ENCODE assay signal across 14 cellular contexts in the genomic region with DNA sequence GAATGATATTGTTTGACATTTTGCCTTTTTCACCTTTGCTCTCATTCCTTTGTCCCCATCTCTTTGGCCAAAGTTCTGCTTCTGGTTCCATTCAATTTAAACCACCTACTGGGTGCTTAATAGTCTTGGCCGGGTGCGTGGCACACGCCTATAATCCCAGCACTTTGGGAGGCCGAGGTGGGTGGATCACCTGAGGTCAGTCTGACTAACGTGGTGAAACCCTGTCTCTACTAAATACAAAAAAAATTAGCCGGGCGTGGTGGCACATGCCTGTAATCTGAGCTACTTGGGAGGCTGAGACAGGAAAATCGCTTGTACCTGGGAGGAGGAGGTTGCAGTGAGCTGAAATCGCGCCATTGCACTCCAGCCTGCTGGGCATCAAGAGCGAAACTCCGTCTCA. TPM values are rescaled to one million over a fixed set of nuclear protein-coding genes. Genes with fewer than 3 reads are reported as not detected.
A peak's percentile ranks its signal among the peaks of the same experiment; 100 is the strongest.
DNase-seq lines count a peak whose midpoint lies in the region; ATAC-seq, FAIRE-seq and TF ChIP-seq lines count a peak whose summit lies in the region.
"Not testable (repeated sequence)": the region's sequence is repeated elsewhere in the genome, so short reads cannot be mapped to it uniquely, and the experiment has no call there.
"Had no signal": no experiment of that assay in that cellular context is flagged by ENCODE, and none has a peak within 500 bp of the region (broad histone marks: within the 10 kb centered on the region; RNA-seq: fewer than 3 reads in every experiment).

No MANE protein-coding gene starts in this region.

- ATAC-seq in T-cell (replicated peaks in 1 of 4); activated T-helper 17 cell treated with anti-CD3 and anti-CD28 coated beads, Interleukin-2, amount 50 U/mL, for 72 hours (replicated peaks): not testable (repeated sequence)

- POLR2A ChIA-PET in T-cell (lab: Charles Lee), result interaction anchor here in 1 of 2 donors (0.7 kb wide), 1 partner anchor 77 kb away, joined by 3 read pairs; no protein-coding TSS in a partner anchor

- H3K4me1 Mint-ChIP-seq in IgD-negative memory B cell, result peaks cover 16 to 22% (median 19%) of the 10 kb centered on the region in 3 donors
- peaks cover 29 to 47% (median 35%) of the 10 kb centered on the region in 3 donors for H3K4me1 Mint-ChIP-seq in T-cell
- H3K4me1 Mint-ChIP-seq in activated T-helper 17 cell treated with anti-CD3 and anti-CD28 coated beads, Interleukin-2, amount 50 U/mL, for 72 hours, result peaks cover 40% of the 10 kb centered on the region
- peaks cover 25 to 30% of the 10 kb centered on the region in 2 donors for H3K4me1 Mint-ChIP-seq in immature natural killer cell
- peaks cover 15% of the 10 kb centered on the region for H3K4me1 Mint-ChIP-seq in nephron
- peaks cover 24% of the 10 kb centered on the region for H3K4me1 Mint-ChIP-seq in type B pancreatic cell (ENCODE audit: unreplicated experiment)

- not testable (repeated sequence) for H3K4me3 ChIP-seq in bronchial epithelial cell (ENCODE audit: low read depth, low read length)

- H3K27ac Mint-ChIP-seq in IgD-negative memory B cell (peak overlapping the region in 2 of 3 donors; percentile 53 to 92), T-cell (peak overlapping the region; percentile 39 to 41), immature natural killer cell (peak overlapping the region in 5 of 6 donors; percentile 32 to 92 (median 84)), nephron (peak overlapping the region in 1 of 3 experiments; percentile 94), type B pancreatic cell (peak overlapping the region; percentile 98)
- H3K27ac Mint-ChIP-seq in activated T-helper 17 cell treated with anti-CD3 and anti-CD28 coated beads, Interleukin-2, amount 50 U/mL, for 72 hours, result peak overlapping the region; percentile 92

- not testable (repeated sequence) for DNase-seq in T-cell; immature natural killer cell; type B pancreatic cell (ENCODE audit: extremely low spot score, unreplicated experiment)
- peak; percentile 78 for DNase-seq in bronchial epithelial cell (ENCODE audit: low read depth)

- TF ChIP-seq CTCF in C4-2B (conservative IDR thresholded peaks at IDR 0.05); bronchial epithelial cell (IDR thresholded peaks at IDR 0.05; ENCODE audit: insufficient read depth, low read length, severe bottlenecking); nephron (IDR thresholded peaks at IDR 0.05; ENCODE audit: unreplicated experiment in 3 of 3); type B pancreatic cell (conservative IDR thresholded peaks at IDR 0.05): not testable (repeated sequence)

- H3K4me3 Mint-ChIP-seq in IgD-negative memory B cell (peak overlapping the region in 3 of 4 donors; percentile 67 to 91 (median 79)), T-cell (peak overlapping the region; percentile 34 to 94 (median 92)), immature natural killer cell (peak overlapping the region in 4 of 5 donors; percentile 26 to 94 (median 72)), nephron (peak overlapping the region; percentile 44 to 63 (median 53)), type B pancreatic cell (peak overlapping the region; percentile 93)
- H3K4me3 Mint-ChIP-seq in activated T-helper 17 cell treated with anti-CD3 and anti-CD28 coated beads, Interleukin-2, amount 50 U/mL, for 72 hours, result peak overlapping the region; percentile 95

- H3K36me3 Mint-ChIP-seq in IgD-negative memory B cell; T-cell; immature natural killer cell; nephron (ENCODE audit: low read depth); type B pancreatic cell: not testable (repeated sequence)
- H3K36me3 Mint-ChIP-seq in activated T-helper 17 cell treated with anti-CD3 and anti-CD28 coated beads, Interleukin-2, amount 50 U/mL, for 72 hours (ENCODE audit: low read depth), result peaks cover 49% of the 10 kb centered on the region

- not testable (repeated sequence) for H3K36me3 ChIP-seq in bronchial epithelial cell (ENCODE audit: control insufficient read depth, insufficient read depth, low read length)

- FAIRE-seq in bronchial epithelial cell (lab: Jason Lieb, UNC), result not testable (repeated sequence)

- H3K9me3 Mint-ChIP-seq in IgD-negative memory B cell; T-cell; activated T-helper 17 cell treated with anti-CD3 and anti-CD28 coated beads, Interleukin-2, amount 50 U/mL, for 72 hours; immature natural killer cell; nephron; type B pancreatic cell: not testable (repeated sequence)

- not testable (repeated sequence) for H3K27me3 Mint-ChIP-seq in IgD-negative memory B cell; T-cell; activated T-helper 17 cell treated with anti-CD3 and anti-CD28 coated beads, Interleukin-2, amount 50 U/mL, for 72 hours
- H3K27me3 Mint-ChIP-seq in immature natural killer cell (ENCODE audit: low read depth in 3 of 3), result peaks cover 7 to 16% (median 11%) of the 10 kb centered on the region in 3 donors
- H3K27me3 Mint-ChIP-seq in nephron (ENCODE audit: low read depth), result peaks cover 53% of the 10 kb centered on the region
- peaks cover 50% of the 10 kb centered on the region for H3K27me3 Mint-ChIP-seq in type B pancreatic cell

- H3K27ac ChIP-seq in C4-2B, result peak overlapping the region; percentile 12; the same call in 1 of the 2 replicates

- CTCF ChIA-PET in T-cell (lab: Charles Lee), result interaction anchor here in 1 of 2 donors (0.7 kb wide), 1 partner anchor 9 kb away, joined by 3 read pairs; no protein-coding TSS in a partner anchor

- not testable (repeated sequence) for H3K27me3 ChIP-seq in bronchial epithelial cell (ENCODE audit: control insufficient read depth, insufficient read depth, low read length)

RNA-seq across cellular contexts. Expression of gene F11R, which starts 1.5 kb away (rescaled TPM):
- polyA plus RNA-seq in IgD-negative memory B cell, result 4.8 TPM
- total RNA-seq in T-cell, result 10 to 100 TPM; 14.6 to 21.0 (median 18.7) TPM
- total RNA-seq in activated T-helper 17 cell treated with anti-CD3 and anti-CD28 coated beads, Interleukin-2, amount 50 U/mL, for 72 hours, result 100 to 1,000 TPM in 1 of 2 donors, 10 to 100 TPM in 1; 13.0 to 110 TPM
- 269 and 280 TPM in 2 replicates for total RNA-seq in bronchial epithelial cell
- 10 to 100 TPM; 11.5 to 53.2 (median 27.7) TPM for polyA plus RNA-seq in immature natural killer cell
- 66.8 and 147 TPM in 2 replicates for total RNA-seq in type B pancreatic cell (ENCODE audit: low replicate concordance)
- total RNA-seq: SJCRH30 had no signal

RNA-seq across cellular contexts. Expression of gene TSTD1, which starts 16.3 kb away (rescaled TPM):
- 349 TPM for polyA plus RNA-seq in IgD-negative memory B cell
- 100 to 1,000 TPM in 2 of 5 donors, 10 to 100 TPM in 3; 39.9 to 130 (median 94.8) TPM for total RNA-seq in T-cell
- 100 to 1,000 TPM in 1 of 2 donors, 10 to 100 TPM in 1; 38.7 to 119 TPM for total RNA-seq in activated T-helper 17 cell treated with anti-CD3 and anti-CD28 coated beads, Interleukin-2, amount 50 U/mL, for 72 hours
- total RNA-seq in bronchial epithelial cell, result 55.5 and 87.1 TPM in 2 replicates
- 100 to 1,000 TPM; 229 to 385 (median 349) TPM for polyA plus RNA-seq in immature natural killer cell
- 40.8 and 98.0 TPM in 2 replicates for total RNA-seq in type B pancreatic cell (ENCODE audit: low replicate concordance)
- total RNA-seq: GM23248, SJCRH30 had no signal
- polyA plus RNA-seq: GM23248 had no signal

RNA-seq across cellular contexts. Expression of gene USF1, which starts 23.3 kb away (rescaled TPM):
- polyA plus RNA-seq in IgD-negative memory B cell (13.5 TPM), immature natural killer cell (10 to 100 TPM in 1 of 3 donors, 1 to 10 TPM in 1, not detected in 1; 7.9 to 12.2 TPM)
- total RNA-seq in T-cell (10 to 100 TPM; 65.4 to 96.1 (median 92.2) TPM), bronchial epithelial cell (58.4 and 70.2 TPM in 2 replicates), type B pancreatic cell (ENCODE audit: low replicate concordance) (62.2 and 79.1 TPM in 2 replicates)
- 10 to 100 TPM; 51.6 to 66.9 TPM for total RNA-seq in activated T-helper 17 cell treated with anti-CD3 and anti-CD28 coated beads, Interleukin-2, amount 50 U/mL, for 72 hours

RNA-seq across cellular contexts. Expression of gene ARHGAP30, which starts 47.3 kb away (rescaled TPM):
- polyA plus RNA-seq in IgD-negative memory B cell (138 TPM), immature natural killer cell (100 to 1,000 TPM in 2 of 3 donors, 10 to 100 TPM in 1; 98.0 to 265 (median 103) TPM)
- total RNA-seq in T-cell (100 to 1,000 TPM; 193 to 299 (median 279) TPM), bronchial epithelial cell (1.3 and 3.1 TPM in 2 replicates), type B pancreatic cell (ENCODE audit: low replicate concordance) (1.3 and 3.3 TPM in 2 replicates)
- total RNA-seq in activated T-helper 17 cell treated with anti-CD3 and anti-CD28 coated beads, Interleukin-2, amount 50 U/mL, for 72 hours, result 100 to 1,000 TPM; 180 to 207 TPM
- total RNA-seq: A673, endothelial cell of umbilical vein, glomerular endothelial cell, GM23248, osteocyte had no signal
- polyA plus RNA-seq: endothelial cell of umbilical vein had no signal
